In the genomic region with DNA sequence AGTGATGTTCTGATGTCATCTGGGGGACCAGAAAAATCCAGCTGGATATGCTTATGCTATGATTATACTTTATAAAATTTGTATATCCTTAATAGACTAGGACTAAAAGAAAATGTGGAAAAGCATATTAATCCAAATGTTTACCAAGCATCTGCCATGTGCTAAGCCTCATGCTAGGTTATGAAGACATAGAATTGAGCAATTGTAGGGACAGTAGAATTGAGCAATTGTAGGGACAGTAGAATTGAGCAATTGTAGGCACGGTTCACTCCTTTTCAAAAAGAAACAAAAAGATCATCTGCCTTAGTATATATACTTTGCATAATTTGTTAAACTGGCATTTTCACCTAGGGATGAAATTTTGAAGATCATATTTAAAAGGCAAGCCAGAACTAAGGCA, we compare ENCODE assay signal across 13 cellular contexts.
A peak's percentile ranks its signal among the peaks of the same experiment; 100 is the strongest.
DNase-seq lines count a peak whose midpoint lies in the region; ATAC-seq and TF ChIP-seq lines count a peak whose summit lies in the region.
"Had no signal": no experiment of that assay in that cellular context is flagged by ENCODE, and none has a peak within 500 bp of the region (broad histone marks: within the 10 kb centered on the region; RNA-seq: fewer than 3 reads in every experiment).

No MANE protein-coding gene starts in this region.

- no peak overlapping the region for H3K9ac ChIP-seq in subcutaneous abdominal adipose tissue (ENCODE audit: low read length in 5 of 5)

- H3K4me3 ChIP-seq in foreskin fibroblast (ENCODE audit: low read depth in 1 of 2, low read length in 2 of 2) (no peak overlapping the region), subcutaneous abdominal adipose tissue (ENCODE audit: low read depth in 1 of 5, low read length in 5 of 5) (no peak overlapping the region)
- H3K4me3 ChIP-seq: esophagus muscularis mucosa, HAP-1 had no signal

- no peak for TF ChIP-seq CTCF in foreskin fibroblast (IDR thresholded peaks at IDR 0.05; ENCODE audit: low read depth, low read length)

- H3K27ac ChIP-seq in subcutaneous abdominal adipose tissue (ENCODE audit: low read depth, low read length), result peak overlapping the region; percentile 52
- H3K27ac ChIP-seq: esophagus muscularis mucosa had no signal

- H3K4me1 ChIP-seq in subcutaneous abdominal adipose tissue (ENCODE audit: control insufficient read depth in 5 of 5, insufficient read depth in 5 of 5, low read length in 5 of 5), result peaks cover 0 to 27% (median 6%) of the 10 kb centered on the region in 5 donors
- H3K4me1 ChIP-seq: HAP-1 had no signal

- DNase-seq in HCEC 1CT (peak; percentile 79), SIG-M5 treated with dmso at 0.1 percent for 504 hours (lab: John Stamatoyannopoulos, UW; ENCODE audit: unreplicated experiment) (peak; percentile 83), foreskin fibroblast (peak; percentile 72 to 84), amniotic stem cell (lab: John Stamatoyannopoulos, UW) (no peak), NCI-H2227 (lab: John Stamatoyannopoulos, UW; ENCODE audit: unreplicated experiment) (no peak)
- DNase-seq: activated CD4-positive, alpha-beta T cell treated with anti-CD3 and anti-CD28 coated beads for 1 hour; NCI-H446; SHP77; stimulated activated naive CD8-positive, alpha-beta T cell treated with anti-CD3 and anti-CD28 coated beads, Interleukin-15, Interleukin-2, amounts not matched to agents 100 U/mL and 50 U/mL, for 24 hours had no signal

- ATAC-seq in HG03108 (IDR thresholded peaks at IDR 0.05; ENCODE audit: unreplicated experiment), result no peak
- ATAC-seq: stimulated activated naive CD8-positive, alpha-beta T cell treated with anti-CD3 and anti-CD28 coated beads, Interleukin-15, Interleukin-2, amounts not matched to agents 100 U/mL and 50 U/mL, for 24 hours had no signal

- H3K36me3 ChIP-seq in subcutaneous abdominal adipose tissue (ENCODE audit: control insufficient read depth in 5 of 5, insufficient read depth in 5 of 5, low read length in 5 of 5), result peaks cover 24 to 36% (median 33%) of the 10 kb centered on the region in 5 donors

- no peaks in the 10 kb centered on the region for H3K27me3 ChIP-seq in subcutaneous abdominal adipose tissue (ENCODE audit: control insufficient read depth in 5 of 5, insufficient read depth in 4 of 5, low read length in 5 of 5)
- H3K27me3 ChIP-seq: esophagus muscularis mucosa had no signal

- no peaks in the 10 kb centered on the region for H3K9me3 ChIP-seq in subcutaneous abdominal adipose tissue (ENCODE audit: control insufficient read depth in 5 of 5, low read length in 5 of 5)
- H3K9me3 ChIP-seq: esophagus muscularis mucosa, HAP-1 had no signal

Comparison
In these comparisons a context has a peak if more than half of its experiments do, and no peak if none do; other contexts are left out.
1. DNase-seq: peak in HCEC 1CT (single experiment), SIG-M5 treated with dmso at 0.1 percent for 504 hours (single experiment) and foreskin fibroblast (2 of 2); none in amniotic stem cell (single experiment) and NCI-H2227 (single experiment).